1 cellular context compared by ENCODE assay signal in genomic region chr7:73682745-73683055, GRCh38.
TF ChIP-seq lines count a peak whose summit lies in the region.

No MANE protein-coding gene starts in this region.

TF ChIP-seq in HepG2, 621 proteins besides CTCF, POLR2A, EP300 and RAD21 (continued from another document):
- peak; percentile 14 for TF ChIP-seq ZNF407 (CRISPR knock-in tag; IDR thresholded peaks at IDR 0.05; ENCODE audit: not compliant biosample characterization)
- TF ChIP-seq ZNF577 (CRISPR knock-in tag; IDR thresholded peaks at IDR 0.05; ENCODE audit: borderline replicate concordance, low read depth), result no peak
- 0 out of 2 replicates have a peak, but pooled peaks have one; percentile 6 for TF ChIP-seq ATF7-NPFF (CRISPR knock-in tag; IDR thresholded peaks at IDR 0.05; ENCODE audit: low read depth)
- TF ChIP-seq SETDB1 (CRISPR knock-in tag; IDR thresholded peaks at IDR 0.05; ENCODE audit: borderline replicate concordance), result peak; percentile 33; the same call in 1 of the 2 replicates
